In genomic region chr13:51212808-51213728, GRCh38 we compare ENCODE assay signal across 23 cellular contexts. TPM values are rescaled to one million over a fixed set of nuclear protein-coding genes. Genes with fewer than 3 reads are reported as not detected.
"Had no signal": no experiment of that assay in that cellular context is flagged by ENCODE, and none has a peak within 500 bp of the region (broad histone marks: within the 10 kb centered on the region; RNA-seq: fewer than 3 reads in every experiment).

No MANE protein-coding gene starts in this region.

- ATAC-seq: activated CD4-positive, alpha-beta T cell treated with anti-CD3 and anti-CD28 coated beads for 36 hours; body of pancreas; naive thymus-derived CD4-positive, alpha-beta T cell; right cardiac atrium; WTC11 had no signal

- H3K27ac ChIP-seq: body of pancreas, left ventricle myocardium inferior, upper lobe of left lung had no signal

- DNase-seq: activated CD4-positive, alpha-beta T cell treated with anti-CD3 and anti-CD28 coated beads for 36 hours; activated CD4-positive, alpha-beta T cell treated with anti-CD3 and anti-CD28 coated beads, Interleukin-2, amount 50 U/mL, for 48 hours; activated CD8-positive, alpha-beta memory T cell treated with anti-CD3 and anti-CD28 coated beads, Interleukin-2, amount 50 U/mL, for 48 hours; activated effector memory CD4-positive, alpha-beta T cell treated with Interleukin-2 at 50 U/mL for 16 hours; activated naive CD4-positive, alpha-beta T cell treated with anti-CD3 and anti-CD28 coated beads for 36 hours; activated naive CD8-positive, alpha-beta T cell treated with anti-CD3 and anti-CD28 coated beads, Interleukin-2, amount 10 ng/mL, durations not matched to agents 7 days and 5 days; activated T-cell treated with anti-CD3 and anti-CD28 coated beads, Interleukin-2, amount 50 U/mL, for 48 hours; amygdala; body of pancreas; dermis blood vessel endothelial cell; effector CD8-positive, alpha-beta T cell; erythroblast; foreskin melanocyte; immature natural killer cell; left ventricle myocardium inferior; naive thymus-derived CD4-positive, alpha-beta T cell; right cardiac atrium; stimulated activated CD4-positive, alpha-beta T cell treated with anti-CD3 and anti-CD28 coated beads, Interleukin-4, amount 100 ng/mL, for 1 hour; stimulated activated naive CD4-positive, alpha-beta T cell; T1000; upper lobe of left lung had no signal

- H3K27me3 ChIP-seq: body of pancreas, upper lobe of left lung had no signal

- H3K4me3 ChIP-seq: body of pancreas, left ventricle myocardium inferior, skin epidermis, upper lobe of left lung had no signal

- H3K4me1 ChIP-seq: body of pancreas, left ventricle myocardium inferior, upper lobe of left lung had no signal

- H3K36me3 ChIP-seq: left ventricle myocardium inferior, upper lobe of left lung had no signal

- H3K9me3 ChIP-seq: body of pancreas, left ventricle myocardium inferior, upper lobe of left lung had no signal

RNA-seq across cellular contexts. Expression of gene FAM124A, which starts 9.1 kb away (rescaled TPM):
- total RNA-seq: activated naive CD4-positive, alpha-beta T cell treated with anti-CD3 and anti-CD28 coated beads for 36 hours had no signal
- polyA plus RNA-seq: naive thymus-derived CD4-positive, alpha-beta T cell had no signal
